1 cellular context compared by ENCODE assay signal in the genomic region with DNA sequence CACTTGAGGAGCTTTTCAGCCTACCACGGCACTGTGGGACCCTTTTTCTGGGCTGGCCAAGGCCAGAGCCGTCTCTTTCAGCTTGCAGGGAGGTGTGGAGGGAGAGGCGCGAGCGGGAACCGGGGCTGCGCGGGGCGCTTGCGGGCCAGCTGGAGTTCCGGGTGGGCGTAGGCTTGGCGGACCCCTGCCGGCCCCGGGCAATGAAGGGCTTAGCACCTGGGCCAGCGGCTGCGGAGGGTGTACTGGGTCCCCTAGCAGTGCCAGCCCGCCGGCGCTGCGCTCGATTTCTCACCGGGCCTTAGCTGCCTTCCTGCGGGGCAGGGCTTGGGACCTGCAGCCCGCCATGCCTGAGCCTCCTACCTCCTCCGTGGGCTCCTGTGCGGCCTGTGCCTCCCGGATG. TPM values are rescaled to one million over a fixed set of nuclear protein-coding genes. Genes with fewer than 3 reads are reported as not detected.
"Had no signal": no experiment of that assay in that cellular context is flagged by ENCODE, and none has a peak within 500 bp of the region (broad histone marks: within the 10 kb centered on the region; RNA-seq: fewer than 3 reads in every experiment).

No MANE protein-coding gene starts in this region.

RNA-seq across cellular contexts. Expression of a gene that starts 25.9 kb away (rescaled TPM):
- total RNA-seq: GM23248 had no signal
- polyA plus RNA-seq: GM23248 had no signal
